10 cellular contexts compared by ENCODE assay signal in genomic region chr22:31329029-31329428, GRCh38. TPM values are rescaled to one million over a fixed set of nuclear protein-coding genes. Genes with fewer than 3 reads are reported as not detected.
A peak's percentile ranks its signal among the peaks of the same experiment; 100 is the strongest.
DNase-seq lines count a peak whose midpoint lies in the region; ATAC-seq and TF ChIP-seq lines count a peak whose summit lies in the region.
"Had no signal": no experiment of that assay in that cellular context is flagged by ENCODE, and none has a peak within 500 bp of the region (broad histone marks: within the 10 kb centered on the region; RNA-seq: fewer than 3 reads in every experiment).

No MANE protein-coding gene starts in this region.

- TF ChIP-seq CTCF in IMR-90 (conservative IDR thresholded peaks at IDR 0.05; ENCODE audit: low read depth, low read length), result no peak
- TF ChIP-seq CTCF in astrocyte of the spinal cord (IDR thresholded peaks at IDR 0.05; ENCODE audit: low read depth, low read length), result no peak
- no peak for TF ChIP-seq CTCF in right atrium auricular region (IDR thresholded peaks at IDR 0.05)

- peaks cover 57% of the 10 kb centered on the region for H3K36me3 ChIP-seq in IMR-90 (ENCODE audit: control insufficient read depth, insufficient read depth, low read length)
- H3K36me3 ChIP-seq in right atrium auricular region, result peaks cover 85% of the 10 kb centered on the region

- H3K23ac ChIP-seq in IMR-90 (ENCODE audit: low read depth, low read length), result no peak overlapping the region

- in situ Hi-C loops in IMR-90 (cut with MboI; ENCODE audit: low sequenced_read_pairs), result no loop called here
- in situ Hi-C loops in astrocyte of the spinal cord (cut with HindIII; ENCODE audit: low sequenced_read_pairs), result no loop called here

- H3K79me1 ChIP-seq in IMR-90 (ENCODE audit: low read depth in 1 of 2, low read length in 2 of 2), result peaks cover 6 to 34% of the 10 kb centered on the region in 2 experiments; a peak in 3 of 4 replicates

- H4K5ac ChIP-seq in IMR-90 (ENCODE audit: low read depth, low read length), result no peak overlapping the region

- no peak overlapping the region for H2AK5ac ChIP-seq in IMR-90 (ENCODE audit: low read depth, low read length)

- H3K27ac ChIP-seq in IMR-90 (ENCODE audit: insufficient read depth, low read length), result no peak overlapping the region
- no peak overlapping the region for H3K27ac ChIP-seq in right atrium auricular region
- H3K27ac ChIP-seq: lower lobe of right lung had no signal

- peaks cover 16% of the 10 kb centered on the region for H3K9me1 ChIP-seq in IMR-90 (ENCODE audit: insufficient read depth, low read length)

- no peak overlapping the region for H3K4ac ChIP-seq in IMR-90 (ENCODE audit: low read depth, low read length)

- H2AK9ac ChIP-seq in IMR-90 (replicated peaks; ENCODE audit: low read depth, low read length, poor library complexity), result no peak overlapping the region

- no peak for TF ChIP-seq RAD21 in IMR-90 (IDR thresholded peaks at IDR 0.05; ENCODE audit: low read length)

- CTCF ChIA-PET in IMR-90 (lab: Yijun Ruan, JAX), result no interaction called here

- H2BK15ac ChIP-seq in IMR-90 (ENCODE audit: low read depth, low read length), result no peak overlapping the region

- dilution Hi-C loops in IMR-90 (cut with HindIII; ENCODE audit: low sequenced_read_pairs, unreplicated experiment), result no loop called here

- DNase-seq in ELR (ENCODE audit: low read depth) (peak; percentile 48), IMR-90 (peak; percentile 37), astrocyte of the spinal cord (ENCODE audit: low read depth, low spot score) (peak; percentile 40), posterior vena cava (ENCODE audit: low spot score) (peak; percentile 76), right atrium auricular region (ENCODE audit: low spot score) (no peak), GDM1 (lab: John Stamatoyannopoulos, UW) (no peak)
- DNase-seq: DMS79 treated with DMSO at 0.1 percent for 48 hours, lower lobe of right lung, NCI-H1048 had no signal

- H3K14ac ChIP-seq in IMR-90 (replicated peaks; ENCODE audit: low read depth, low read length), result no peak overlapping the region

- H3K27me3 ChIP-seq in IMR-90 (ENCODE audit: control insufficient read depth, insufficient read depth, low read length), result no peaks in the 10 kb centered on the region
- H3K27me3 ChIP-seq in right atrium auricular region, result no peaks in the 10 kb centered on the region

- no peak overlapping the region for H2AFZ ChIP-seq in IMR-90 (replicated peaks; ENCODE audit: low read length, poor library complexity)

- H3K9ac ChIP-seq in IMR-90 (ENCODE audit: low read depth, low read length), result no peak overlapping the region

- H3K9me3 ChIP-seq in IMR-90 (ENCODE audit: control insufficient read depth, insufficient read depth, low read length), result no peaks in the 10 kb centered on the region
- H3K9me3 ChIP-seq in right atrium auricular region, result no peaks in the 10 kb centered on the region
- H3K9me3 ChIP-seq: lower lobe of right lung had no signal

- H3K4me3 ChIP-seq in IMR-90 (ENCODE audit: insufficient read depth, low read depth, low read length) (no peak overlapping the region), astrocyte of the spinal cord (ENCODE audit: low read depth, low read length) (no peak overlapping the region), right atrium auricular region (no peak overlapping the region)
- H3K4me3 ChIP-seq: lower lobe of right lung had no signal

- no peak overlapping the region for H2BK5ac ChIP-seq in IMR-90 (ENCODE audit: low read depth, low read length, poor library complexity, severe bottlenecking)

- no peak for TF ChIP-seq POLR2A in IMR-90 (IDR thresholded peaks at IDR 0.05; ENCODE audit: low read depth, low read length)

- intact Hi-C loops in IMR-90 (cut with micrococcal nuclease) (no loop called here), posterior vena cava (cut with DNase I) (no loop called here)

- ATAC-seq in IMR-90 (ENCODE audit: low read depth), result no peak; the same call in 1 of the 2 replicates
- no peak for ATAC-seq in GM19395 (IDR thresholded peaks at IDR 0.05; ENCODE audit: unreplicated experiment)
- ATAC-seq: lower lobe of right lung had no signal

- POLR2A ChIA-PET in IMR-90 (lab: Charles Lee; ENCODE audit: unreplicated experiment), result no interaction called here

- no peak overlapping the region for H3K18ac ChIP-seq in IMR-90 (ENCODE audit: low read depth, low read length)

- no peak overlapping the region for H3K4me2 ChIP-seq in IMR-90 (ENCODE audit: low read depth, low read length)

- H2BK120ac ChIP-seq in IMR-90 (ENCODE audit: low read depth, low read length), result no peak overlapping the region

- no peak overlapping the region for H2BK20ac ChIP-seq in IMR-90 (ENCODE audit: low read depth, low read length)

- no CpG with 5 or more reads among the region's 4 CpGs for WGBS in IMR-90 (ENCODE audit: extremely low coverage in 2 of 2, insufficient read length in 1 of 2), 2 experiments

- H3K4me1 ChIP-seq in IMR-90 (ENCODE audit: control insufficient read depth, insufficient read depth, low read length) (peaks cover 2% of the 10 kb centered on the region; the same call in 1 of the 2 replicates), right atrium auricular region (no peaks in the 10 kb centered on the region)
- H3K4me1 ChIP-seq: lower lobe of right lung had no signal

- no peak overlapping the region for H4K8ac ChIP-seq in IMR-90 (ENCODE audit: low read depth in 2 of 2, low read length in 2 of 2)

- H3K56ac ChIP-seq in IMR-90 (ENCODE audit: extremely low read depth, insufficient read depth, low read length), result no peak overlapping the region

- peaks cover 12% of the 10 kb centered on the region; the same call in 1 of the 2 replicates for H4K20me1 ChIP-seq in IMR-90 (ENCODE audit: insufficient read depth, low read length)

- H4K91ac ChIP-seq in IMR-90 (ENCODE audit: insufficient read depth, low read depth, low read length), result no peak overlapping the region

- BruUV-seq in IMR-90 (replicated peaks; lab: Mats Ljungman, UMichigan), result no TSS peak

TF ChIP-seq in IMR-90, 13 proteins besides CTCF, POLR2A, EP300 and RAD21:
- TF ChIP-seq SMC3 (IDR thresholded peaks at IDR 0.05; ENCODE audit: low read depth, low read length) (no peak), MAZ (IDR thresholded peaks at IDR 0.05; ENCODE audit: borderline replicate concordance, low read depth, low read length) (no peak), ELK1 (IDR thresholded peaks at IDR 0.05; ENCODE audit: borderline replicate concordance, low read depth, low read length) (no peak), FOS (IDR thresholded peaks at IDR 0.05; ENCODE audit: low read depth, low read length) (no peak), CEBPB (IDR thresholded peaks at IDR 0.05; ENCODE audit: low read depth, low read length) (no peak), CHD1 (IDR thresholded peaks at IDR 0.05; ENCODE audit: low read depth, low read length) (no peak), RCOR1 (IDR thresholded peaks at IDR 0.05; ENCODE audit: insufficient replicate concordance, low read length) (no peak), BHLHE40 (IDR thresholded peaks at IDR 0.05; ENCODE audit: low read depth, low read length) (no peak), MXI1 (IDR thresholded peaks at IDR 0.05; ENCODE audit: borderline replicate concordance, low read depth, low read length) (no peak), RFX5 (IDR thresholded peaks at IDR 0.05; ENCODE audit: low read depth, low read length) (no peak), MAFK (IDR thresholded peaks at IDR 0.05; ENCODE audit: low read depth, low read length) (no peak), NFE2L2 (IDR thresholded peaks at IDR 0.05; ENCODE audit: low read depth, low read length) (no peak)
- TF ChIP-seq, protein P1, sequence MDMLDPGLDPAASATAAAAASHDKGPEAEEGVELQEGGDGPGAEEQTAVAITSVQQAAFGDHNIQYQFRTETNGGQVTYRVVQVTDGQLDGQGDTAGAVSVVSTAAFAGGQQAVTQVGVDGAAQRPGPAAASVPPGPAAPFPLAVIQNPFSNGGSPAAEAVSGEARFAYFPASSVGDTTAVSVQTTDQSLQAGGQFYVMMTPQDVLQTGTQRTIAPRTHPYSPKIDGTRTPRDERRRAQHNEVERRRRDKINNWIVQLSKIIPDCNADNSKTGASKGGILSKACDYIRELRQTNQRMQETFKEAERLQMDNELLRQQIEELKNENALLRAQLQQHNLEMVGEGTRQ (IDR thresholded peaks at IDR 0.05; ENCODE audit: low read depth, low read length), result no peak

RNA-seq across cellular contexts. Expression of gene PATZ1, which starts 17.1 kb away (rescaled TPM):
- total RNA-seq in IMR-90 (2012; rRNA removed), result 6.4 and 6.5 TPM in 2 replicates
- 9.2 and 10.5 TPM in 2 replicates for polyA plus RNA-seq in IMR-90 (2012; rRNA removed)
- 6.3 and 9.1 TPM in 2 replicates for polyA plus RNA-seq in IMR-90 (2012; cell fraction: cytosol; rRNA removed)
- 10.8 and 17.0 TPM in 2 replicates for polyA plus RNA-seq in IMR-90 (2012; cell fraction: nucleus; rRNA removed; ENCODE audit: low replicate concordance)
- 10 to 100 TPM; 10.8 to 14.9 TPM for total RNA-seq in posterior vena cava
- 10 to 100 TPM in 1 of 2 donors, 1 to 10 TPM in 1; 9.2 to 15.5 TPM for total RNA-seq in right atrium auricular region

RNA-seq across cellular contexts. Expression of gene PIK3IP1, which starts 36.7 kb away (rescaled TPM):
- total RNA-seq in IMR-90 (2012; rRNA removed) (12.9 and 13.3 TPM in 2 replicates), posterior vena cava (10 to 100 TPM; 12.8 to 18.8 TPM), right atrium auricular region (10 to 100 TPM; 14.6 to 17.6 TPM)
- polyA plus RNA-seq in IMR-90 (2012; rRNA removed), result 16.8 and 17.6 TPM in 2 replicates
- 15.1 and 28.9 TPM in 2 replicates for polyA plus RNA-seq in IMR-90 (2012; cell fraction: cytosol; rRNA removed)
- polyA plus RNA-seq in IMR-90 (2012; cell fraction: nucleus; rRNA removed; ENCODE audit: low replicate concordance), result 18.3 and 21.2 TPM in 2 replicates

Comparison
In these comparisons a context has a peak if more than half of its experiments do, and no peak if none do; other contexts are left out.
1. DNase-seq: peak in ELR (single experiment), IMR-90 (single experiment), astrocyte of the spinal cord (single experiment) and posterior vena cava (single experiment); none in right atrium auricular region (single experiment) and GDM1 (single experiment).